ENCODE assay signal across 7 cellular contexts in the genomic region with DNA sequence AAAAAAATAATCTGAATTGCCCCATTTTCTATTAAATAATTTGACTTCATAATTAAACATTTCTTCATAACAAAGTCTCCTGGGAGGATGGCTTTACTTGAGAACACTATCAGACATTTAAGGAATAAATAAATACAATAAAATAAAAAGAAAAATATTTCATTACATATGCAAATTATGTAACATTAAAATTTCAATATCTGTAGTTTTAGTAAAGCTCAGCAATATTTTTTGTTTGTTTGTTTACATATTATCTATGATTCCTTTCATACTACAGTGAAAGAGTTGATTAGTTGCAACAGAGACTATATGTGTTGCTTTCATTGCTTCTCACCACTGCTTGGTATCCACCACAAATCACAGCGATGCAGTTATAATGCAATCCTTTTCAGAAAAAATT.
"Had no signal": no experiment of that assay in that cellular context is flagged by ENCODE, and none has a peak within 500 bp of the region (broad histone marks: within the 10 kb centered on the region; RNA-seq: fewer than 3 reads in every experiment).

No MANE protein-coding gene starts in this region.

- FAIRE-seq: GM12878, GM12891, GM12892, GM18507, GM19239 had no signal

- H3K4me3 ChIP-seq: GM12878 had no signal

- ATAC-seq: GM12878 had no signal

- DNase-seq: GDM1, GF-D8 had no signal
